Comparison of ENCODE assay signal across 15 cellular contexts in the genomic region with DNA sequence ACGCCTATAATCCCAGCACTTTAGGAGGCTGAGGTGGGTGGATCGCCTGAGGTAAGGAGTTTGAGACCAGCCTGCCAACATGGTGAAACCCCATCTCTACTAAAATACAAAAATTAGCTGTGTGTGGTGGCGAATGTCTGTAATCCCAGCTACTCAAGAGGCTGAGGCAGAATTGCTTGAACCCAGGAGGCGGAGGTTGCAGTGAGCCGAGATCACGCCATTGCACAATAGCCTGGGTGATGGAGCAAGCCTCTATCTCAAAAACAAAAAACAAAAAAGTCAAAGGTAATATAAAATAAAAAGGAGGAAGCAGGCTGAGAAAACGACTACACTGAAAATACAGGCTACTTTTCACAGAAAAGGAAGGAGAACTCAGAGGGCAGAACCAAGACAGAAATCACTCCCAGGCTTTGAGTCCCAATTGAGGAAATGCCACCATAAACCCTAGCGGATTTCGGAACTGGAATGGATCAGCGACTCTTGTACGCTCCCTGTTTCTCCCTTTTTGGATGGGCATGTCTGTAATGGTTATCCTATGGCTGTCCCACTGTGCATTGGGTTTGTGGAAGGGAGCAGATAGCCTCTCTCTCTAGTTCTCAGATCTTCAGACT. TPM values are rescaled to one million over a fixed set of nuclear protein-coding genes. Genes with fewer than 3 reads are reported as not detected.
DNase-seq lines count a peak whose midpoint lies in the region; ATAC-seq, FAIRE-seq and TF ChIP-seq lines count a peak whose summit lies in the region.
"Had no signal": no experiment of that assay in that cellular context is flagged by ENCODE, and none has a peak within 500 bp of the region (broad histone marks: within the 10 kb centered on the region; RNA-seq: fewer than 3 reads in every experiment).

No MANE protein-coding gene starts in this region.

- intact Hi-C loops in adrenal gland (cut with DNase I), result no loop called here
- intact Hi-C loops in HepG2 (cut with micrococcal nuclease; ENCODE audit: unreplicated experiment), result no loop called here

- H3K9me3 ChIP-seq in adrenal gland (replicated peaks in 1 of 3), result no peaks in the 10 kb centered on the region
- H3K9me3 ChIP-seq in HepG2 (ENCODE audit: low read length), result no peaks in the 10 kb centered on the region
- H3K9me3 ChIP-seq in subcutaneous abdominal adipose tissue (ENCODE audit: control insufficient read depth in 5 of 5, low read length in 5 of 5), result no peaks in the 10 kb centered on the region
- H3K9me3 ChIP-seq: BLaER1, suprapubic skin had no signal

- no peak overlapping the region for H3K9ac ChIP-seq in HepG2 (ENCODE audit: insufficient read depth, low read depth, low read length)
- no peak overlapping the region for H3K9ac ChIP-seq in subcutaneous abdominal adipose tissue (ENCODE audit: low read length in 5 of 5)
- H3K9ac ChIP-seq: BLaER1 had no signal

- H3K79me2 ChIP-seq in HepG2 (ENCODE audit: insufficient read depth, low read length), result no peaks in the 10 kb centered on the region

- POLR2A ChIA-PET in HepG2 (lab: Yijun Ruan, JAX), result no interaction called here

- H3K4me3 ChIP-seq in NB4 (ENCODE audit: low read depth, low read length) (no peak overlapping the region), adrenal gland (no peak overlapping the region), HepG2 (replicated peaks in 1 of 3; ENCODE audit: insufficient read depth in 1 of 3, low read depth in 2 of 3, low read length in 3 of 3) (no peak overlapping the region), subcutaneous abdominal adipose tissue (ENCODE audit: low read depth in 1 of 5, low read length in 5 of 5) (no peak overlapping the region)
- H3K4me3 ChIP-seq: BLaER1, hepatocyte, suprapubic skin had no signal

- no peaks in the 10 kb centered on the region for H3K27me3 ChIP-seq in adrenal gland
- no peaks in the 10 kb centered on the region for H3K27me3 ChIP-seq in HepG2 (ENCODE audit: control insufficient read depth in 1 of 2, insufficient read depth in 2 of 2, low read length in 2 of 2)
- H3K27me3 ChIP-seq in subcutaneous abdominal adipose tissue (ENCODE audit: control insufficient read depth in 5 of 5, insufficient read depth in 4 of 5, low read length in 5 of 5), result no peaks in the 10 kb centered on the region
- H3K27me3 ChIP-seq: BLaER1, hepatocyte, suprapubic skin had no signal

- FAIRE-seq in HepG2 (lab: Jason Lieb, UNC), result no peak

- no peak for ATAC-seq in HepG2
- ATAC-seq: activated CD8-positive, alpha-beta T cell treated with anti-CD3 and anti-CD28 coated beads, Interleukin-2, amount 10 ng/mL, durations not matched to agents 7 days and 5 days; natural killer cell had no signal

- CTCF ChIA-PET in HepG2 (lab: Yijun Ruan, JAX; ENCODE audit: low intra/inter-chr PET ratio, low total read pairs), result no interaction called here

- peaks cover 33% of the 10 kb centered on the region; the same call in 1 of the 2 replicates for H4K20me1 ChIP-seq in HepG2 (ENCODE audit: insufficient read depth, low read length)

- H3K4me2 ChIP-seq in HepG2 (ENCODE audit: low read depth, low read length), result no peak overlapping the region
- H3K4me2 ChIP-seq: BLaER1, hepatocyte had no signal

- DNase-seq in NB4 (ENCODE audit: low read depth), result peak; percentile 35
- DNase-seq in adrenal gland, result peak in 1 of 7 donors; percentile 48
- DNase-seq in HepG2 (ENCODE audit: low spot score), result no peak
- DNase-seq in Kasumi-1 (lab: John Stamatoyannopoulos, UW), result no peak
- no peak for DNase-seq in NCI-H345 treated with DMSO at 0.1 percent for 48 hours (lab: John Stamatoyannopoulos, UW; ENCODE audit: unreplicated experiment)
- DNase-seq in erythroblast (lab: John Stamatoyannopoulos, UW), result no peak
- DNase-seq: activated CD8-positive, alpha-beta T cell treated with anti-CD3 and anti-CD28 coated beads, Interleukin-2, amount 10 ng/mL, durations not matched to agents 7 days and 5 days; left colon; natural killer cell; NCI-H2227 treated with DMSO at 0.1 percent for 48 hours; OCI-M1 had no signal

- BruUV-seq in HepG2 (replicated peaks; lab: Mats Ljungman, UMichigan), result no TSS peak

- in situ Hi-C loops in HepG2 (cut with HindIII; ENCODE audit: extremely low pct_ligation_motif_present, low pct_unique_long_range_greater_than_20kb), result no loop called here

- H3K36me3 ChIP-seq in adrenal gland (replicated peaks in 1 of 2) (peaks cover 0 to 92% of the 10 kb centered on the region in 2 donors), HepG2 (replicated peaks in 1 of 2; ENCODE audit: control insufficient read depth in 1 of 2, insufficient read depth in 2 of 2, low read length in 2 of 2) (peaks cover 52 to 91% of the 10 kb centered on the region in 2 experiments), subcutaneous abdominal adipose tissue (ENCODE audit: control insufficient read depth in 5 of 5, insufficient read depth in 5 of 5, low read length in 5 of 5) (peaks cover 20 to 95% (median 92%) of the 10 kb centered on the region in 5 donors)

- TF ChIP-seq POLR2A in NB4 (IDR thresholded peaks at IDR 0.05; ENCODE audit: extremely low read depth, insufficient read length) (no peak), adrenal gland (IDR thresholded peaks at IDR 0.05) (no peak), HepG2 (IDR thresholded peaks at IDR 0.05; ENCODE audit: insufficient read depth in 1 of 2, low read depth in 2 of 2, low read length in 2 of 2) (no peak), erythroblast (IDR thresholded peaks at IDR 0.05; ENCODE audit: low read length) (no peak)

- peak overlapping the region in 4 of 5 donors; percentile 18 to 71 (median 28) for H3K27ac ChIP-seq in adrenal gland
- no peak overlapping the region for H3K27ac ChIP-seq in HepG2 (ENCODE audit: extremely low read length, insufficient read depth, low read length)
- H3K27ac ChIP-seq in subcutaneous abdominal adipose tissue (ENCODE audit: low read depth, low read length), result peak overlapping the region; percentile 1
- H3K27ac ChIP-seq: BLaER1, hepatocyte, suprapubic skin had no signal

- whole genome bisulfite sequencing in adrenal gland, 4 donors, result 68 to 80% (median 71%) methylated on average over 11 of the region's 11 CpGs
- 95% methylated on average over 11 of the region's 11 CpGs for WGBS in HepG2 (ENCODE audit: low lambda C conversion rate)

- TF ChIP-seq CTCF in NB4 (IDR thresholded peaks at IDR 0.05; ENCODE audit: low read depth, low read length) (no peak), adrenal gland (IDR thresholded peaks at IDR 0.05) (no peak), HepG2 (CRISPR knock-in tag; IDR thresholded peaks at IDR 0.05) (no peak)

- no peak for TF ChIP-seq RAD21 in HepG2 (CRISPR knock-in tag; IDR thresholded peaks at IDR 0.05)

- no peak for TF ChIP-seq EP300 in HepG2 (IDR thresholded peaks at IDR 0.05; ENCODE audit: low read depth in 2 of 2, low read length in 2 of 2)
- TF ChIP-seq EP300 in HepG2 (CRISPR knock-in tag; IDR thresholded peaks at IDR 0.05; ENCODE audit: borderline replicate concordance), result no peak

- H2AFZ ChIP-seq in HepG2 (ENCODE audit: low read length), result no peak overlapping the region
- H2AFZ ChIP-seq: hepatocyte had no signal

- H3K4me1 ChIP-seq in adrenal gland (replicated peaks in 1 of 2), result peaks cover 16 to 38% of the 10 kb centered on the region in 2 donors
- no peaks in the 10 kb centered on the region for H3K4me1 ChIP-seq in HepG2 (ENCODE audit: insufficient read depth, low read length)
- peaks cover 4 to 16% (median 12%) of the 10 kb centered on the region in 5 donors for H3K4me1 ChIP-seq in subcutaneous abdominal adipose tissue (ENCODE audit: control insufficient read depth in 5 of 5, insufficient read depth in 5 of 5, low read length in 5 of 5)

TF ChIP-seq in HepG2, 621 proteins besides CTCF, POLR2A, EP300 and RAD21:
- peak; percentile 18; the same call in 1 of the 2 replicates for TF ChIP-seq CEBPB (IDR thresholded peaks at IDR 0.05; ENCODE audit: borderline replicate concordance, low read depth, low read length)
- TF ChIP-seq, protein P1, sequence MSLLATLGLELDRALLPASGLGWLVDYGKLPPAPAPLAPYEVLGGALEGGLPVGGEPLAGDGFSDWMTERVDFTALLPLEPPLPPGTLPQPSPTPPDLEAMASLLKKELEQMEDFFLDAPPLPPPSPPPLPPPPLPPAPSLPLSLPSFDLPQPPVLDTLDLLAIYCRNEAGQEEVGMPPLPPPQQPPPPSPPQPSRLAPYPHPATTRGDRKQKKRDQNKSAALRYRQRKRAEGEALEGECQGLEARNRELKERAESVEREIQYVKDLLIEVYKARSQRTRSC (CRISPR knock-in tag; IDR thresholded peaks at IDR 0.05; ENCODE audit: low read depth), result no peak
- TF ChIP-seq MAFF (IDR thresholded peaks at IDR 0.05; ENCODE audit: low read depth, low read length), result no peak
- no peak for TF ChIP-seq FIP1L1 (IDR thresholded peaks at IDR 0.05; ENCODE audit: borderline replicate concordance, insufficient read depth, low read depth, low read length)

RNA-seq across cellular contexts. Expression of a gene that starts 5.9 kb away (rescaled TPM):
- total RNA-seq in adrenal gland (under 1 TPM in 1 of 8 donors, not detected in 7; 0.49 TPM), HepG2 (2016; rRNA removed; fragmentation: Illumina TruSeq; extraction: Trizol) (not detected in 2 replicates)
- polyA plus RNA-seq in adrenal gland (under 1 TPM in 1 of 3 donors, not detected in 2; 0.17 TPM), HepG2 (2011; rRNA removed) (not detected in 2 replicates)
- total RNA-seq in HepG2 (2016; cell fraction: cytosol; rRNA removed; fragmentation: Illumina TruSeq; extraction: Trizol; ENCODE audit: low read depth), result not detected in 2 replicates
- not detected in 2 replicates for total RNA-seq in HepG2 (2016; cell fraction: insoluble cytoplasmic fraction; rRNA removed; fragmentation: Illumina TruSeq; extraction: Trizol)
- not detected in 2 replicates for total RNA-seq in HepG2 (2016; cell fraction: membrane; rRNA removed; fragmentation: Illumina TruSeq; extraction: Trizol)
- total RNA-seq in HepG2 (2016; cell fraction: nucleus; rRNA removed; fragmentation: Illumina TruSeq; extraction: Trizol), result not detected in 2 replicates
- polyA plus RNA-seq in HepG2 (2011; cell fraction: cytosol; rRNA removed), result not detected in 2 replicates
- not detected in 2 replicates for polyA plus RNA-seq in HepG2 (2011; cell fraction: nucleus; rRNA removed)
- polyA plus RNA-seq in HepG2 (2012), result not detected in 2 replicates
- polyA plus RNA-seq in HepG2 (2016; cell fraction: cytosol; fragmentation: Illumina TruSeq; extraction: Trizol; ENCODE audit: low read depth), result not detected in 2 replicates
- polyA plus RNA-seq in HepG2 (2016; cell fraction: insoluble cytoplasmic fraction; fragmentation: Illumina TruSeq; extraction: Trizol; ENCODE audit: low read depth), result not detected in 2 replicates
- polyA plus RNA-seq in HepG2 (2016; cell fraction: membrane; fragmentation: Illumina TruSeq; extraction: Trizol; ENCODE audit: low read depth), result not detected in 2 replicates
- polyA plus RNA-seq in HepG2 (2016; cell fraction: nucleus; fragmentation: Illumina TruSeq; extraction: Trizol; ENCODE audit: insufficient read depth, low read depth), result not detected in 2 replicates
- polyA minus RNA-seq in HepG2 (2011; rRNA and poly(A)+ RNA removed; ENCODE audit: low replicate concordance), result not detected in 2 replicates
- not detected in 2 replicates for polyA minus RNA-seq in HepG2 (2011; cell fraction: cytosol; rRNA and poly(A)+ RNA removed)
- polyA minus RNA-seq in HepG2 (2011; cell fraction: nucleus; rRNA and poly(A)+ RNA removed), result not detected in 2 replicates
- total RNA-seq: activated CD8-positive, alpha-beta T cell treated with anti-CD3 and anti-CD28 coated beads, Interleukin-2, amount 10 ng/mL, durations not matched to agents 7 days and 5 days; hepatocyte; left colon; natural killer cell; suprapubic skin had no signal
- polyA plus RNA-seq: hepatocyte had no signal
